In the genomic region with DNA sequence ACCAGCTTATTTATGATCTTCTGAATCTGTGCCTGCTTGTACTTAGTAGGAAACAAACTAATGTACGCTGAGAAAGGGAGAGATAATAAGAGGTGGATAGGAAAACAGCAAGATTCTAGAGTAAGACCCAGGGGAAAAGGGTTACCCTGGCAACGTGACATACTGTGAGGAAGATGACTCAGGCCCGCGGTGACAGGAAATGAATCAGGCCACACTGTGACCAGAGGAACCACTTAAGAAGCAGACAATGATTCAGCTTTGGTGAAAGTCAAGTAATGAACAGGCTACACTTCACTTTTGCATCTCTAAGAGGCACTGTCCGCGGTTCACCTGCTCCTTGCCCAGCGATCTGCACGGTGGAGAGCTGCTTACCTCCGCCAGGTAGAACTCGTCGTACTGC, we compare ENCODE assay signal across 8 cellular contexts.
DNase-seq lines count a peak whose midpoint lies in the region; ATAC-seq and TF ChIP-seq lines count a peak whose summit lies in the region.

No MANE protein-coding gene starts in this region.

- ATAC-seq in GM21576 (IDR thresholded peaks at IDR 0.05; ENCODE audit: unreplicated experiment) (peak; percentile 98), foreskin keratinocyte (peak; percentile 40)

- no peak overlapping the region for H3K4me3 ChIP-seq in spleen

- no peaks in the 10 kb centered on the region for H3K4me1 ChIP-seq in foreskin keratinocyte
- no peaks in the 10 kb centered on the region for H3K4me1 ChIP-seq in spleen

- TF ChIP-seq CTCF in foreskin keratinocyte (conservative IDR thresholded peaks at IDR 0.05): no peak
- TF ChIP-seq CTCF in type B pancreatic cell (conservative IDR thresholded peaks at IDR 0.05): no peak
- no peak for TF ChIP-seq CTCF in spleen (IDR thresholded peaks at IDR 0.05 in 8 of 11, conservative IDR thresholded peaks at IDR 0.05 in 3 of 11)

- TF ChIP-seq POLR2A in spleen (IDR thresholded peaks at IDR 0.05): no peak

- H3K36me3 ChIP-seq in spleen: no peaks in the 10 kb centered on the region

- H3K27ac Mint-ChIP-seq in type B pancreatic cell: no peak overlapping the region

- peaks cover 7% of the 10 kb centered on the region for H3K4me1 Mint-ChIP-seq in type B pancreatic cell (ENCODE audit: unreplicated experiment)

- H3K9me3 Mint-ChIP-seq in type B pancreatic cell: no peaks in the 10 kb centered on the region

- H3K36me3 Mint-ChIP-seq in type B pancreatic cell: no peaks in the 10 kb centered on the region

- no peak overlapping the region for H3K27ac ChIP-seq in foreskin keratinocyte
- no peak overlapping the region for H3K27ac ChIP-seq in spleen

- no peak overlapping the region for H3K4me3 Mint-ChIP-seq in type B pancreatic cell

- intact Hi-C loops in spleen (cut with DNase I; ENCODE audit: low total_unique reads): no loop called here

- WGBS in spleen, 5 donors: 59 to 68% (median 62%) methylated on average over 11 of the region's 11 CpGs

- DNase-seq in GM04504 (ENCODE audit: low read depth) (peak; percentile 78), HS-27A (ENCODE audit: low read depth) (peak; percentile 29), T1000 (lab: John Stamatoyannopoulos, UW) (peak; percentile 70), foreskin keratinocyte (peak; percentile 35 to 67), type B pancreatic cell (ENCODE audit: extremely low spot score, unreplicated experiment) (no peak), spleen (no peak)
- DNase-seq in stimulated activated CD8-positive, alpha-beta memory T cell treated with anti-CD3 and anti-CD28 coated beads, Interleukin-7, amount 100 ng/mL, for 4 hours (ENCODE audit: low read depth in 2 of 2): peak; percentile 16 to 22

- peaks cover 4% of the 10 kb centered on the region for H3K27me3 Mint-ChIP-seq in type B pancreatic cell

- no peaks in the 10 kb centered on the region for H3K27me3 ChIP-seq in foreskin keratinocyte
- no peaks in the 10 kb centered on the region for H3K27me3 ChIP-seq in spleen (replicated peaks in 1 of 7)

- no peaks in the 10 kb centered on the region for H3K9me3 ChIP-seq in spleen

Comparison
In these comparisons a context has a peak if more than half of its experiments do, and no peak if none do; other contexts are left out.
1. DNase-seq: peak in GM04504 (single experiment), HS-27A (single experiment), T1000 (single experiment), foreskin keratinocyte (2 of 2) and stimulated activated CD8-positive, alpha-beta memory T cell treated with anti-CD3 and anti-CD28 coated beads, Interleukin-7, amount 100 ng/mL, for 4 hours (2 of 2); none in type B pancreatic cell (single experiment) and spleen (single experiment).